1 cellular context compared by ENCODE assay signal in genomic region chr18:51197661-51198424, GRCh38.
TF ChIP-seq lines count a peak whose summit lies in the region.

Gene MEX3C, minus strand, starts transcription at chr18:51197681. Its CDS starts 361 bp downstream, at chr18:51197320.

TF ChIP-seq in HEK293, 187 proteins besides CTCF, POLR2A, EP300 and RAD21 (continued from another document and continues in another):
- TF ChIP-seq HIC1 (tag by site-specific recombination; IDR thresholded peaks at IDR 0.05), result no peak
- TF ChIP-seq ZNF146 (tag by site-specific recombination; IDR thresholded peaks at IDR 0.05), result no peak
- TF ChIP-seq ZNF561 (tag by site-specific recombination; IDR thresholded peaks at IDR 0.05; ENCODE audit: borderline replicate concordance), result peak; percentile 16; the same call in 1 of the 2 replicates
- TF ChIP-seq OVOL3 (tag by site-specific recombination; IDR thresholded peaks at IDR 0.05), result no peak
- no peak for TF ChIP-seq ZNF19 (tag by site-specific recombination; IDR thresholded peaks at IDR 0.05; ENCODE audit: low read depth)
- no peak for TF ChIP-seq ZNF121 (tag by site-specific recombination; IDR thresholded peaks at IDR 0.05)
- TF ChIP-seq ZFP3 (tag by site-specific recombination; IDR thresholded peaks at IDR 0.05; ENCODE audit: low read depth), result no peak
- no peak for TF ChIP-seq ZNF404 (tag by site-specific recombination; IDR thresholded peaks at IDR 0.05)
- no peak for TF ChIP-seq ZNF302 (tag by site-specific recombination; IDR thresholded peaks at IDR 0.05; ENCODE audit: low read depth)
- 0 out of 2 replicates have a peak, but pooled peaks have one; percentile 44 for TF ChIP-seq ZBTB48 (tag by site-specific recombination; IDR thresholded peaks at IDR 0.05)
- no peak for TF ChIP-seq ZBTB1 (tag by site-specific recombination; IDR thresholded peaks at IDR 0.05)
- no peak for TF ChIP-seq ZNF670 (tag by site-specific recombination; IDR thresholded peaks at IDR 0.05; ENCODE audit: low read depth)
- TF ChIP-seq ZNF335 (tag by site-specific recombination; conservative IDR thresholded peaks at IDR 0.05), result peak; percentile 95
- no peak for TF ChIP-seq YY1 (tag by site-specific recombination; IDR thresholded peaks at IDR 0.05)
- TF ChIP-seq GLIS2 (tag by site-specific recombination; IDR thresholded peaks at IDR 0.05), result peak; percentile 80
- TF ChIP-seq, protein P1, sequence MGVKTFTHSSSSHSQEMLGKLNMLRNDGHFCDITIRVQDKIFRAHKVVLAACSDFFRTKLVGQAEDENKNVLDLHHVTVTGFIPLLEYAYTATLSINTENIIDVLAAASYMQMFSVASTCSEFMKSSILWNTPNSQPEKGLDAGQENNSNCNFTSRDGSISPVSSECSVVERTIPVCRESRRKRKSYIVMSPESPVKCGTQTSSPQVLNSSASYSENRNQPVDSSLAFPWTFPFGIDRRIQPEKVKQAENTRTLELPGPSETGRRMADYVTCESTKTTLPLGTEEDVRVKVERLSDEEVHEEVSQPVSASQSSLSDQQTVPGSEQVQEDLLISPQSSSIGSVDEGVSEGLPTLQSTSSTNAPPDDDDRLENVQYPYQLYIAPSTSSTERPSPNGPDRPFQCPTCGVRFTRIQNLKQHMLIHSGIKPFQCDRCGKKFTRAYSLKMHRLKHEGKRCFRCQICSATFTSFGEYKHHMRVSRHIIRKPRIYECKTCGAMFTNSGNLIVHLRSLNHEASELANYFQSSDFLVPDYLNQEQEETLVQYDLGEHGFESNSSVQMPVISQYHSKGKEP (tag by site-specific recombination; IDR thresholded peaks at IDR 0.05), result no peak
- no peak for TF ChIP-seq HOXA7 (CRISPR knock-in tag; IDR thresholded peaks at IDR 0.05; ENCODE audit: borderline replicate concordance)
- no peak for TF ChIP-seq ZNF274 (IDR thresholded peaks at IDR 0.05; ENCODE audit: low read length)
- no peak for TF ChIP-seq ZNF274 (tag by site-specific recombination; IDR thresholded peaks at IDR 0.05; ENCODE audit: borderline replicate concordance)
- TF ChIP-seq ZNF548 (tag by site-specific recombination; IDR thresholded peaks at IDR 0.05), result no peak
- TF ChIP-seq ZNF596 (tag by site-specific recombination; IDR thresholded peaks at IDR 0.05), result no peak
- no peak for TF ChIP-seq ZNF133 (tag by site-specific recombination; IDR thresholded peaks at IDR 0.05)
- TF ChIP-seq KLF8 (tag by site-specific recombination; IDR thresholded peaks at IDR 0.05), result peak; percentile 83
- TF ChIP-seq ZSCAN18 (tag by site-specific recombination; IDR thresholded peaks at IDR 0.05), result no peak
- no peak for TF ChIP-seq PRDM1 (tag by site-specific recombination; IDR thresholded peaks at IDR 0.05)
- TF ChIP-seq, protein P2, sequence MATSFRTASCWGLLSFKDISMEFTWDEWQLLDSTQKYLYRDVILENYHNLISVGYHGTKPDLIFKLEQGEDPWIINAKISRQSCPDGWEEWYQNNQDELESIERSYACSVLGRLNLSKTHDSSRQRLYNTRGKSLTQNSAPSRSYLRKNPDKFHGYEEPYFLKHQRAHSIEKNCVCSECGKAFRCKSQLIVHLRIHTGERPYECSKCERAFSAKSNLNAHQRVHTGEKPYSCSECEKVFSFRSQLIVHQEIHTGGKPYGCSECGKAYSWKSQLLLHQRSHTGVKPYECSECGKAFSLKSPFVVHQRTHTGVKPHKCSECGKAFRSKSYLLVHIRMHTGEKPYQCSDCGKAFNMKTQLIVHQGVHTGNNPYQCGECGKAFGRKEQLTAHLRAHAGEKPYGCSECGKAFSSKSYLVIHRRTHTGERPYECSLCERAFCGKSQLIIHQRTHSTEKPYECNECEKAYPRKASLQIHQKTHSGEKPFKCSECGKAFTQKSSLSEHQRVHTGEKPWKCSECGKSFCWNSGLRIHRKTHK (tag by site-specific recombination; IDR thresholded peaks at IDR 0.05), result no peak
- TF ChIP-seq ZNF639 (tag by site-specific recombination; IDR thresholded peaks at IDR 0.05), result 0 out of 2 replicates have a peak, but pooled peaks have one; percentile 28
- TF ChIP-seq SP7 (tag by site-specific recombination; IDR thresholded peaks at IDR 0.05), result peak; percentile 73
- TF ChIP-seq, protein P3, sequence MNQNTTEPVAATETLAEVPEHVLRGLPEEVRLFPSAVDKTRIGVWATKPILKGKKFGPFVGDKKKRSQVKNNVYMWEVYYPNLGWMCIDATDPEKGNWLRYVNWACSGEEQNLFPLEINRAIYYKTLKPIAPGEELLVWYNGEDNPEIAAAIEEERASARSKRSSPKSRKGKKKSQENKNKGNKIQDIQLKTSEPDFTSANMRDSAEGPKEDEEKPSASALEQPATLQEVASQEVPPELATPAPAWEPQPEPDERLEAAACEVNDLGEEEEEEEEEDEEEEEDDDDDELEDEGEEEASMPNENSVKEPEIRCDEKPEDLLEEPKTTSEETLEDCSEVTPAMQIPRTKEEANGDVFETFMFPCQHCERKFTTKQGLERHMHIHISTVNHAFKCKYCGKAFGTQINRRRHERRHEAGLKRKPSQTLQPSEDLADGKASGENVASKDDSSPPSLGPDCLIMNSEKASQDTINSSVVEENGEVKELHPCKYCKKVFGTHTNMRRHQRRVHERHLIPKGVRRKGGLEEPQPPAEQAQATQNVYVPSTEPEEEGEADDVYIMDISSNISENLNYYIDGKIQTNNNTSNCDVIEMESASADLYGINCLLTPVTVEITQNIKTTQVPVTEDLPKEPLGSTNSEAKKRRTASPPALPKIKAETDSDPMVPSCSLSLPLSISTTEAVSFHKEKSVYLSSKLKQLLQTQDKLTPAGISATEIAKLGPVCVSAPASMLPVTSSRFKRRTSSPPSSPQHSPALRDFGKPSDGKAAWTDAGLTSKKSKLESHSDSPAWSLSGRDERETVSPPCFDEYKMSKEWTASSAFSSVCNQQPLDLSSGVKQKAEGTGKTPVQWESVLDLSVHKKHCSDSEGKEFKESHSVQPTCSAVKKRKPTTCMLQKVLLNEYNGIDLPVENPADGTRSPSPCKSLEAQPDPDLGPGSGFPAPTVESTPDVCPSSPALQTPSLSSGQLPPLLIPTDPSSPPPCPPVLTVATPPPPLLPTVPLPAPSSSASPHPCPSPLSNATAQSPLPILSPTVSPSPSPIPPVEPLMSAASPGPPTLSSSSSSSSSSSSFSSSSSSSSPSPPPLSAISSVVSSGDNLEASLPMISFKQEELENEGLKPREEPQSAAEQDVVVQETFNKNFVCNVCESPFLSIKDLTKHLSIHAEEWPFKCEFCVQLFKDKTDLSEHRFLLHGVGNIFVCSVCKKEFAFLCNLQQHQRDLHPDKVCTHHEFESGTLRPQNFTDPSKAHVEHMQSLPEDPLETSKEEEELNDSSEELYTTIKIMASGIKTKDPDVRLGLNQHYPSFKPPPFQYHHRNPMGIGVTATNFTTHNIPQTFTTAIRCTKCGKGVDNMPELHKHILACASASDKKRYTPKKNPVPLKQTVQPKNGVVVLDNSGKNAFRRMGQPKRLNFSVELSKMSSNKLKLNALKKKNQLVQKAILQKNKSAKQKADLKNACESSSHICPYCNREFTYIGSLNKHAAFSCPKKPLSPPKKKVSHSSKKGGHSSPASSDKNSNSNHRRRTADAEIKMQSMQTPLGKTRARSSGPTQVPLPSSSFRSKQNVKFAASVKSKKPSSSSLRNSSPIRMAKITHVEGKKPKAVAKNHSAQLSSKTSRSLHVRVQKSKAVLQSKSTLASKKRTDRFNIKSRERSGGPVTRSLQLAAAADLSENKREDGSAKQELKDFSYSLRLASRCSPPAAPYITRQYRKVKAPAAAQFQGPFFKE (tag by site-specific recombination; IDR thresholded peaks at IDR 0.05; ENCODE audit: borderline replicate concordance), result no peak
- TF ChIP-seq, protein P4, sequence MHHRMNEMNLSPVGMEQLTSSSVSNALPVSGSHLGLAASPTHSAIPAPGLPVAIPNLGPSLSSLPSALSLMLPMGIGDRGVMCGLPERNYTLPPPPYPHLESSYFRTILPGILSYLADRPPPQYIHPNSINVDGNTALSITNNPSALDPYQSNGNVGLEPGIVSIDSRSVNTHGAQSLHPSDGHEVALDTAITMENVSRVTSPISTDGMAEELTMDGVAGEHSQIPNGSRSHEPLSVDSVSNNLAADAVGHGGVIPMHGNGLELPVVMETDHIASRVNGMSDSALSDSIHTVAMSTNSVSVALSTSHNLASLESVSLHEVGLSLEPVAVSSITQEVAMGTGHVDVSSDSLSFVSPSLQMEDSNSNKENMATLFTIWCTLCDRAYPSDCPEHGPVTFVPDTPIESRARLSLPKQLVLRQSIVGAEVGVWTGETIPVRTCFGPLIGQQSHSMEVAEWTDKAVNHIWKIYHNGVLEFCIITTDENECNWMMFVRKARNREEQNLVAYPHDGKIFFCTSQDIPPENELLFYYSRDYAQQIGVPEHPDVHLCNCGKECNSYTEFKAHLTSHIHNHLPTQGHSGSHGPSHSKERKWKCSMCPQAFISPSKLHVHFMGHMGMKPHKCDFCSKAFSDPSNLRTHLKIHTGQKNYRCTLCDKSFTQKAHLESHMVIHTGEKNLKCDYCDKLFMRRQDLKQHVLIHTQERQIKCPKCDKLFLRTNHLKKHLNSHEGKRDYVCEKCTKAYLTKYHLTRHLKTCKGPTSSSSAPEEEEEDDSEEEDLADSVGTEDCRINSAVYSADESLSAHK (tag by site-specific recombination; IDR thresholded peaks at IDR 0.05), result no peak
- no peak for TF ChIP-seq WT1 (tag by site-specific recombination; IDR thresholded peaks at IDR 0.05)
- peak; percentile 79 for TF ChIP-seq EGR2 (tag by site-specific recombination; IDR thresholded peaks at IDR 0.05; ENCODE audit: low read depth)
- no peak for TF ChIP-seq MEIS1 (CRISPR knock-in tag; IDR thresholded peaks at IDR 0.05; ENCODE audit: borderline replicate concordance)
- TF ChIP-seq ZSCAN16 (tag by site-specific recombination; IDR thresholded peaks at IDR 0.05), result no peak
- no peak for TF ChIP-seq ZNF391 (tag by site-specific recombination; IDR thresholded peaks at IDR 0.05; ENCODE audit: borderline replicate concordance, low read depth)
- no peak for TF ChIP-seq ZNF792 (tag by site-specific recombination; IDR thresholded peaks at IDR 0.05)
- no peak for TF ChIP-seq ZNF16 (tag by site-specific recombination; IDR thresholded peaks at IDR 0.05; ENCODE audit: low read depth)
- TF ChIP-seq, protein P5, sequence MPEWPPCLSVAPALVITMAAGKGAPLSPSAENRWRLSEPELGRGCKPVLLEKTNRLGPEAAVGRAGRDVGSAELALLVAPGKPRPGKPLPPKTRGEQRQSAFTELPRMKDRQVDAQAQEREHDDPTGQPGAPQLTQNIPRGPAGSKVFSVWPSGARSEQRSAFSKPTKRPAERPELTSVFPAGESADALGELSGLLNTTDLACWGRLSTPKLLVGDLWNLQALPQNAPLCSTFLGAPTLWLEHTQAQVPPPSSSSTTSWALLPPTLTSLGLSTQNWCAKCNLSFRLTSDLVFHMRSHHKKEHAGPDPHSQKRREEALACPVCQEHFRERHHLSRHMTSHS (tag by site-specific recombination; IDR thresholded peaks at IDR 0.05), result no peak
- TF ChIP-seq GFI1B (tag by site-specific recombination; IDR thresholded peaks at IDR 0.05), result no peak
- TF ChIP-seq ZNF747 (tag by site-specific recombination; IDR thresholded peaks at IDR 0.05), result no peak
- no peak for TF ChIP-seq ZNF626 (tag by site-specific recombination; IDR thresholded peaks at IDR 0.05)
- TF ChIP-seq ZNF140 (tag by site-specific recombination; IDR thresholded peaks at IDR 0.05), result no peak
- no peak for TF ChIP-seq ZNF112 (tag by site-specific recombination; IDR thresholded peaks at IDR 0.05)
- TF ChIP-seq ZNF785 (tag by site-specific recombination; IDR thresholded peaks at IDR 0.05), result 0 out of 2 replicates have a peak, but pooled peaks have one; percentile 29
- no peak for TF ChIP-seq ZNF292 (tag by site-specific recombination; IDR thresholded peaks at IDR 0.05; ENCODE audit: borderline replicate concordance, low read depth)
- peak; percentile 35; the same call in 1 of the 2 replicates for TF ChIP-seq ZBTB8A (tag by site-specific recombination; IDR thresholded peaks at IDR 0.05)
- TF ChIP-seq ZNF623 (tag by site-specific recombination; IDR thresholded peaks at IDR 0.05), result no peak
- no peak; the same call in 1 of the 2 replicates for TF ChIP-seq ZSCAN23 (tag by site-specific recombination; IDR thresholded peaks at IDR 0.05)
- TF ChIP-seq ZNF473 (tag by site-specific recombination; IDR thresholded peaks at IDR 0.05), result no peak
- no peak for TF ChIP-seq ZNF155 (tag by site-specific recombination; IDR thresholded peaks at IDR 0.05)
